In the genomic region with DNA sequence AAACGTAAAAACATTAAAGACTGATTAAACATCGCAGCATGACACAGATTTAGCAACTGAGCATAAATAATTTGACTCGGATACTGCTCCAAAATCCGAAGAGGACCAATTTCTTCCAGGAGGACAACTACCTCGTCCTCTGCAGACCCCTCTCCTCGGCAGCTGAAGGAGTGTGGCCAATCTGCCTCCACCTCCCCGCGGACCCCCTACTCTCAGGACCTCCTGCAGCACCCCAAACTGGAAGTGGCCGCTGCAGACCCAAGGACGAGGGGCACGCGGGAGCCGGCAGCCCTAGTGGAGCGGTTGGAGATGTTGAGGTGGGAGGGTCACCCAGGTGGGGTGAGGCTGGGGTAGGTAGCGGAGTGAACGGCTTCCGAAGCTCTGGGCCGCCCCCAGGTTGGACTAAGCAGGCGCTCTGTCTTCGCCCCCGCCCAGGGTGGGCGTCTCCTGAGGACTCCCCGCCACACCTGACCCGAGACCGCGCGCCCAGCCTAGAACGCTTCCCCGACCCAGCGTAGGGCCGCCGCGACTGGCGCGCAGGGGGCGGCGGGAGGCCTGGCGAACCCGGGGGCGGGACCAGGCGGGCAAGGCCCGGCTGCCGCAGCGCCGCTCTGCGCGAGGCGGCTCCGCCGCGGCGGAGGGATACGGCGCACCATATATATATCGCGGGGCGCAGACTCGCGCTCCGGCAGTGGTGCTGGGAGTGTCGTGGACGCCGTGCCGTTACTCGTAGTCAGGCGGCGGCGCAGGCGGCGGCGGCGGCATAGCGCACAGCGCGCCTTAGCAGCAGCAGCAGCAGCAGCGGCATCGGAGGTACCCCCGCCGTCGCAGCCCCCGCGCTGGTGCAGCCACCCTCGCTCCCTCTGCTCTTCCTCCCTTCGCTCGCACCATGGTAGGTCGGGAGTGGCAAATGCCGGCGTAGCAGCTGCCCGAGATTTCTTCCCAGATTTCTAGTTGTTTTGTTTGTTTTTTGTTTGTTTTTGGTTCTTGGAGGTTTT, we compare ENCODE assay signal across 8 cellular contexts. TPM values are rescaled to one million over a fixed set of nuclear protein-coding genes. Genes with fewer than 3 reads are reported as not detected.
DNase-seq lines count a peak whose midpoint lies in the region; ATAC-seq and TF ChIP-seq lines count a peak whose summit lies in the region.

TSS of gene CALM1 (plus strand) at position 688 of the 998 bp plus-strand sequence. CDS start at position 890, 202 bp downstream.

- TF ChIP-seq POLR2A in transverse colon (IDR thresholded peaks at IDR 0.05) = peak; percentile 100

- peak; percentile 94 for DNase-seq in GM10266 (ENCODE audit: extremely low spot score)
- peak; percentile 79 for DNase-seq in NCI-H1092 (lab: John Stamatoyannopoulos, UW)
- DNase-seq in SW480 (ENCODE audit: low spot score) = peak; percentile 93
- peak; percentile 98 for DNase-seq in activated naive CD8-positive, alpha-beta T cell treated with anti-CD3 and anti-CD28 coated beads, Interleukin-2, amount 50 U/mL, for 24 hours
- peak; percentile 93 to 97 for DNase-seq in cardiac muscle cell (ENCODE audit: low read depth in 1 of 2, low spot score in 1 of 2)
- peak; percentile 73 for DNase-seq in pons (ENCODE audit: low spot score)
- DNase-seq in transverse colon = peak; percentile 97

- H3K4me1 ChIP-seq in cardiac muscle cell (ENCODE audit: low read depth) (peaks cover 3% of the 10 kb centered on the region), transverse colon (peaks cover 6 to 36% (median 28%) of the 10 kb centered on the region in 4 donors)

- TF ChIP-seq EP300 in transverse colon (IDR thresholded peaks at IDR 0.05; ENCODE audit: low read depth) = peak; percentile 73

- H3K9me3 ChIP-seq in cardiac muscle cell (ENCODE audit: low read depth) = no peaks in the 10 kb centered on the region
- no peaks in the 10 kb centered on the region for H3K9me3 ChIP-seq in transverse colon

- H3K27ac Mint-ChIP-seq in activated naive CD8-positive, alpha-beta T cell treated with anti-CD3 and anti-CD28 coated beads, Interleukin-2, amount 50 U/mL, for 24 hours = peak within 1 kb of the TSS; percentile 93

- peaks cover 8% of the 10 kb centered on the region for H3K36me3 ChIP-seq in cardiac muscle cell
- H3K36me3 ChIP-seq in transverse colon = peaks cover 0 to 13% (median 6%) of the 10 kb centered on the region in 4 donors

- TF ChIP-seq CTCF in GM10266 (IDR thresholded peaks at IDR 0.05; ENCODE audit: control insufficient read depth, insufficient read depth, low read depth, missing control alignments) (peak; percentile 5), cardiac muscle cell (IDR thresholded peaks at IDR 0.05; ENCODE audit: low read depth, low read length) (no peak), transverse colon (IDR thresholded peaks at IDR 0.05) (peak in 2 of 5 experiments; percentile 19 to 31)

- peaks cover 36% of the 10 kb centered on the region for H3K4me1 Mint-ChIP-seq in activated naive CD8-positive, alpha-beta T cell treated with anti-CD3 and anti-CD28 coated beads, Interleukin-2, amount 50 U/mL, for 24 hours

- intact Hi-C loops in transverse colon (cut with DNase I; ENCODE audit: low total_unique reads) = loop anchor here (2.0 to 10.0 kb wide), 2 partner anchors 14 to 358 kb away; no protein-coding TSS in a partner anchor

- H3K9me3 Mint-ChIP-seq in activated naive CD8-positive, alpha-beta T cell treated with anti-CD3 and anti-CD28 coated beads, Interleukin-2, amount 50 U/mL, for 24 hours = no peaks in the 10 kb centered on the region

- 3 to 10% methylated on average over 2 to 73 of the region's 89 CpGs for WGBS in transverse colon (ENCODE audit: low coverage in 1 of 2), 2 donors

- peak within 1 kb of the TSS; percentile 94 for H3K4me3 Mint-ChIP-seq in activated naive CD8-positive, alpha-beta T cell treated with anti-CD3 and anti-CD28 coated beads, Interleukin-2, amount 50 U/mL, for 24 hours

- H3K4me3 ChIP-seq in cardiac muscle cell = peak within 1 kb of the TSS; percentile 94
- H3K4me3 ChIP-seq in transverse colon = peak within 1 kb of the TSS; percentile 59 to 97 (median 96)

- no peaks in the 10 kb centered on the region for H3K27me3 Mint-ChIP-seq in activated naive CD8-positive, alpha-beta T cell treated with anti-CD3 and anti-CD28 coated beads, Interleukin-2, amount 50 U/mL, for 24 hours

- H3K36me3 Mint-ChIP-seq in activated naive CD8-positive, alpha-beta T cell treated with anti-CD3 and anti-CD28 coated beads, Interleukin-2, amount 50 U/mL, for 24 hours (ENCODE audit: low read depth) = peaks cover 29% of the 10 kb centered on the region

- no peaks in the 10 kb centered on the region for H3K27me3 ChIP-seq in cardiac muscle cell
- no peaks in the 10 kb centered on the region for H3K27me3 ChIP-seq in transverse colon

- in situ Hi-C loops in transverse colon (cut with MboI; ENCODE audit: low pct_ligation_motif_present in 1 of 4, low pct_unique_long_range_greater_than_20kb in 1 of 4, low sequenced_read_pairs in 3 of 4) = no loop called here

- peak; percentile 62 for ATAC-seq in HG02571 (IDR thresholded peaks at IDR 0.05; ENCODE audit: unreplicated experiment)
- peak; percentile 70 for ATAC-seq in activated naive CD8-positive, alpha-beta T cell treated with anti-CD3 and anti-CD28 coated beads, Interleukin-2, amount 50 U/mL, for 24 hours

- H3K27ac ChIP-seq in cardiac muscle cell (no peak within 1 kb of the TSS), transverse colon (peak within 1 kb of the TSS; percentile 91 to 99 (median 96))

RNA-seq across cellular contexts. Expression of gene CALM1, which starts in this region (rescaled TPM):
- total RNA-seq in cardiac muscle cell (65.6 and 74.6 TPM in 2 replicates), transverse colon (1,000 to 10,000 TPM in 1 of 4 donors, 100 to 1,000 TPM in 3; 297 to 1,199 (median 723) TPM)
- 174 and 236 TPM in 2 replicates for polyA plus RNA-seq in cardiac muscle cell
